Comparison of ENCODE assay signal across 19 cellular contexts in the genomic region with DNA sequence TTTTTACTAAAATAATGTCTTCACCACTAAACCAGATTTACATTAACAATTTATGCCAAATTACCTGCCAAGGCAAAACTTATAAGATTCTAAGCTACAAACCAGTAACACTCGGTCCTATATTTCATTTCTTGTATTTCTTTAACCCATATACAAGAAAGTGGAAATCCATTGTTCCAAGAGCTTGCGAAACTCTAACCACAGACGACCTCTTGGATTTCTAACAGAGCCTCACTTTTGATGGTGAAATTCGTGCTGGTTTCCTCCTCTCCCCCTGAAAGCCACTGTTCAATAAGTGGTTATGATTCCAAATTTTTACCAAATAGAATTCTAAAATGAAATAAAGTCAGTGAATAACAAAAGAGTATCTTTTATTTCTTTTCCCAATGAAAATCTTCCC. TPM values are rescaled to one million over a fixed set of nuclear protein-coding genes. Genes with fewer than 3 reads are reported as not detected.
DNase-seq lines count a peak whose midpoint lies in the region; FAIRE-seq and TF ChIP-seq lines count a peak whose summit lies in the region.
"Had no signal": no experiment of that assay in that cellular context is flagged by ENCODE, and none has a peak within 500 bp of the region (broad histone marks: within the 10 kb centered on the region; RNA-seq: fewer than 3 reads in every experiment).

No MANE protein-coding gene starts in this region.

- H3K27ac ChIP-seq in PC-9, result 0 out of 2 replicates have a peak overlapping the region, but pooled peaks have one; percentile 32
- H3K27ac ChIP-seq in osteoblast (ENCODE audit: low read depth, low read length), result no peak overlapping the region
- no peak overlapping the region for H3K27ac ChIP-seq in OCI-LY7 (ENCODE audit: low read depth, low read length, poor library complexity, severe bottlenecking)
- H3K27ac ChIP-seq: hepatocyte, parathyroid adenoma had no signal

- H3K4me1 ChIP-seq in PC-9 (replicated peaks; ENCODE audit: insufficient read depth), result peaks cover 35% of the 10 kb centered on the region
- H3K4me1 ChIP-seq in osteoblast (ENCODE audit: insufficient read depth, low read length), result peaks cover 28% of the 10 kb centered on the region
- no peaks in the 10 kb centered on the region for H3K4me1 ChIP-seq in OCI-LY7 (ENCODE audit: insufficient read depth, low read length, poor library complexity, severe bottlenecking)

- peak overlapping the region; percentile 10 for H3K4me2 ChIP-seq in PC-9
- peak overlapping the region; percentile 3 for H3K4me2 ChIP-seq in osteoblast (ENCODE audit: insufficient read depth, low read length)
- H3K4me2 ChIP-seq in OCI-LY7 (ENCODE audit: low read length), result no peak overlapping the region
- H3K4me2 ChIP-seq: hepatocyte had no signal

- peaks cover 11% of the 10 kb centered on the region for H3F3A ChIP-seq in PC-9 (ENCODE audit: insufficient read depth, low read depth)

- no peak for TF ChIP-seq POLR2A in H54 (IDR thresholded peaks at IDR 0.05; ENCODE audit: low read depth, low read length)

- DNase-seq in HS-5 (ENCODE audit: low read depth) (peak; percentile 23), PC-9 (peak in 1 of 2 experiments; percentile 43), choroid plexus epithelial cell (ENCODE audit: low read depth) (peak; percentile 75), osteoblast (ENCODE audit: insufficient read length, low spot score, missing footprints) (no peak), NCI-H748 (lab: John Stamatoyannopoulos, UW; ENCODE audit: unreplicated experiment) (no peak), OCI-LY7 (ENCODE audit: low spot score) (no peak), DMS 273 (lab: John Stamatoyannopoulos, UW; ENCODE audit: unreplicated experiment) (no peak), H54 (ENCODE audit: insufficient read length, low spot score) (no peak)
- DNase-seq: activated CD4-positive, CD25-positive, alpha-beta regulatory T cell treated with anti-CD3 and anti-CD28 coated beads, Interleukin-2, amount 50 U/mL, for 72 hours; activated CD8-positive, alpha-beta memory T cell treated with anti-CD3 and anti-CD28 coated beads, Interleukin-2, amount 50 U/mL, for 48 hours; activated naive CD8-positive, alpha-beta T cell treated with anti-CD3 and anti-CD28 coated beads, Interleukin-2, amount 50 U/mL, for 24 hours; DND-41; NCI-H1436 treated with DMSO at 0.1 percent for 48 hours; PC-3 had no signal

- no peak overlapping the region for H2AFZ ChIP-seq in PC-9
- no peak overlapping the region for H2AFZ ChIP-seq in osteoblast (ENCODE audit: low read length)
- H2AFZ ChIP-seq in OCI-LY7 (ENCODE audit: low read length), result no peak overlapping the region
- H2AFZ ChIP-seq: hepatocyte, parathyroid adenoma had no signal

- peaks cover 56% of the 10 kb centered on the region for H4K20me1 ChIP-seq in PC-9 (ENCODE audit: insufficient read depth)
- peaks cover 52% of the 10 kb centered on the region for H4K20me1 ChIP-seq in osteoblast (ENCODE audit: insufficient read depth, low read length)
- peaks cover 5% of the 10 kb centered on the region; the same call in 1 of the 2 replicates for H4K20me1 ChIP-seq in OCI-LY7 (ENCODE audit: insufficient read depth, low read length)

- intact Hi-C loops in PC-9 (cut with micrococcal nuclease; ENCODE audit: unreplicated experiment) (loop anchor here (2.0 kb wide), 1 partner anchor 16 kb away; no protein-coding TSS in a partner anchor), OCI-LY7 (cut with micrococcal nuclease; ENCODE audit: unreplicated experiment) (no loop called here)

- H3K36me3 ChIP-seq in PC-9 (ENCODE audit: low read depth) (peaks cover 17% of the 10 kb centered on the region; the same call in 1 of the 2 replicates), osteoblast (ENCODE audit: insufficient read depth, low read length) (peaks cover 6% of the 10 kb centered on the region), OCI-LY7 (ENCODE audit: insufficient read depth, low read length) (peaks cover 59% of the 10 kb centered on the region)

- no peaks in the 10 kb centered on the region for H3K9me2 ChIP-seq in PC-9 (ENCODE audit: insufficient read depth)
- no peaks in the 10 kb centered on the region for H3K9me2 ChIP-seq in OCI-LY7 (ENCODE audit: insufficient read depth, low read length)

- H3K27me3 ChIP-seq in PC-9 (ENCODE audit: insufficient read depth, low read depth) (no peaks in the 10 kb centered on the region), osteoblast (ENCODE audit: insufficient read depth, low read length) (no peaks in the 10 kb centered on the region)
- H3K27me3 ChIP-seq: hepatocyte had no signal

- FAIRE-seq in H54 (lab: Jason Lieb, UNC), result no peak
- FAIRE-seq: colon, GM12878 had no signal

- no peaks in the 10 kb centered on the region for H3K9me3 ChIP-seq in PC-9 (ENCODE audit: insufficient read depth, low read depth)
- no peaks in the 10 kb centered on the region for H3K9me3 ChIP-seq in osteoblast (ENCODE audit: low read depth, low read length)
- H3K9me3 ChIP-seq in OCI-LY7 (ENCODE audit: low read length), result 0 out of 2 replicates have a peak, but pooled peaks cover 6% of the 10 kb centered on the region
- H3K9me3 ChIP-seq: HAP-1 had no signal

- no TSS peak for BruUV-seq in PC-9 (replicated peaks; lab: Mats Ljungman, UMichigan)
- no TSS peak for BruUV-seq in OCI-LY7 (replicated peaks; lab: Mats Ljungman, UMichigan)

- CTCF ChIA-PET in PC-9 (lab: Charles Lee), result interaction anchor here (0.5 to 0.6 kb wide), 2 partner anchors 22 to 43 kb away, joined by 3 read pairs; no protein-coding TSS in a partner anchor
- CTCF ChIA-PET in OCI-LY7 (lab: Charles Lee; ENCODE audit: unreplicated experiment), result no interaction called here

- peaks cover 97% of the 10 kb centered on the region for H3K79me2 ChIP-seq in PC-9 (ENCODE audit: low read depth)
- peaks cover 96% of the 10 kb centered on the region for H3K79me2 ChIP-seq in osteoblast (ENCODE audit: insufficient read depth, low read length)
- peaks cover 11% of the 10 kb centered on the region; the same call in 1 of the 2 replicates for H3K79me2 ChIP-seq in OCI-LY7 (ENCODE audit: insufficient read depth, low read depth, low read length)

- H3K4me3 ChIP-seq in PC-9 (no peak overlapping the region), choroid plexus epithelial cell (ENCODE audit: low read depth, low read length) (no peak overlapping the region), osteoblast (ENCODE audit: insufficient read depth, low read length) (no peak overlapping the region), OCI-LY7 (ENCODE audit: low read depth, low read length, poor library complexity, severe bottlenecking) (no peak overlapping the region)
- H3K4me3 ChIP-seq: GM12878, HAP-1, hepatocyte had no signal

- TF ChIP-seq CTCF in PC-9 (conservative IDR thresholded peaks at IDR 0.05) (no peak), choroid plexus epithelial cell (conservative IDR thresholded peaks at IDR 0.05; ENCODE audit: low read depth, low read length) (no peak), osteoblast (IDR thresholded peaks at IDR 0.05; ENCODE audit: extremely low read depth, low read depth, low read length) (no peak), OCI-LY7 (conservative IDR thresholded peaks at IDR 0.05; ENCODE audit: low read length) (no peak)

- POLR2A ChIA-PET in PC-9 (lab: Charles Lee; ENCODE audit: unreplicated experiment) (no interaction called here), OCI-LY7 (lab: Charles Lee) (interaction anchor here (0.5 to 0.6 kb wide), 2 partner anchors 763 to 835 kb away, joined by 3 to 4 read pairs; no protein-coding TSS in a partner anchor)

RNA-seq across cellular contexts. Expression of a gene that starts 44.1 kb away (rescaled TPM):
- 328 and 359 TPM in 2 replicates for total RNA-seq in PC-9 (2021)
- total RNA-seq in osteoblast, result 136 and 138 TPM in 2 replicates
- 186 and 204 TPM in 2 replicates for total RNA-seq in OCI-LY7 (2014; rRNA removed; shearing (Covaris generic))
- total RNA-seq in OCI-LY7 (2022), result 159 and 164 TPM in 2 replicates

Comparison
In these comparisons a context has a peak if more than half of its experiments do, and no peak if none do; other contexts are left out.
1. DNase-seq: peak in HS-5 (single experiment) and choroid plexus epithelial cell (single experiment); none in osteoblast (single experiment), NCI-H748 (single experiment), OCI-LY7 (single experiment), DMS 273 (single experiment) and H54 (single experiment).